In genomic region chr20:1904160-1904559, GRCh38 we compare ENCODE assay signal across 16 cellular contexts. TPM values are rescaled to one million over a fixed set of nuclear protein-coding genes. Genes with fewer than 3 reads are reported as not detected.
DNase-seq lines count a peak whose midpoint lies in the region; ATAC-seq, FAIRE-seq and TF ChIP-seq lines count a peak whose summit lies in the region.
"Had no signal": no experiment of that assay in that cellular context is flagged by ENCODE, and none has a peak within 500 bp of the region (broad histone marks: within the 10 kb centered on the region; RNA-seq: fewer than 3 reads in every experiment).

No MANE protein-coding gene starts in this region.

- peaks cover 8% of the 10 kb centered on the region for H3K4me1 Mint-ChIP-seq in astrocyte (ENCODE audit: low read depth, unreplicated experiment)

- H3K4me3 ChIP-seq in NB4 (ENCODE audit: low read depth, low read length) = no peak overlapping the region
- H3K4me3 ChIP-seq in astrocyte (ENCODE audit: insufficient read depth, low read depth, low read length) = no peak overlapping the region

- no peak for FAIRE-seq in astrocyte (lab: Jason Lieb, UNC)
- FAIRE-seq: A204.1, GM18507, HTR-8/SVneo had no signal

- H3K4me2 ChIP-seq in astrocyte (ENCODE audit: low read length) = no peak overlapping the region

- H4K20me1 ChIP-seq in astrocyte (ENCODE audit: insufficient read depth, low read length) = peaks cover 90% of the 10 kb centered on the region

- no peak overlapping the region for H2AFZ ChIP-seq in astrocyte (ENCODE audit: low read depth, low read length)

- H3K36me3 ChIP-seq in astrocyte (ENCODE audit: insufficient read depth, low read length) = no peaks in the 10 kb centered on the region

- H3K4me3 Mint-ChIP-seq in astrocyte (ENCODE audit: unreplicated experiment) = no peak overlapping the region
- H3K4me3 Mint-ChIP-seq: B cell; CD4-positive, alpha-beta memory T cell had no signal

- peaks cover 63% of the 10 kb centered on the region for H3K79me2 ChIP-seq in astrocyte (ENCODE audit: insufficient read depth, low read length)

- no peaks in the 10 kb centered on the region for H3K27me3 ChIP-seq in astrocyte (ENCODE audit: insufficient read depth, low read length)
- no peaks in the 10 kb centered on the region for H3K27me3 ChIP-seq in layer of hippocampus (ENCODE audit: control insufficient read depth, insufficient read depth, low read length)

- H3K9me3 Mint-ChIP-seq in astrocyte (ENCODE audit: unreplicated experiment) = no peaks in the 10 kb centered on the region
- H3K9me3 Mint-ChIP-seq: CD4-positive, alpha-beta memory T cell had no signal

- TF ChIP-seq POLR2A in NB4 (IDR thresholded peaks at IDR 0.05; ENCODE audit: extremely low read depth, insufficient read length) = no peak

- no peak overlapping the region for H3K27ac ChIP-seq in astrocyte (ENCODE audit: low read depth, low read length)
- H3K27ac ChIP-seq in layer of hippocampus (ENCODE audit: low read depth, low read length) = peak overlapping the region; percentile 35
- peak overlapping the region; percentile 49 for H3K27ac ChIP-seq in substantia nigra (ENCODE audit: low read depth, low read length, poor library complexity, severe bottlenecking)

- no peaks in the 10 kb centered on the region for H3K27me3 Mint-ChIP-seq in astrocyte (ENCODE audit: low read depth, unreplicated experiment)
- H3K27me3 Mint-ChIP-seq: B cell had no signal

- no peaks in the 10 kb centered on the region for H3K9me3 ChIP-seq in astrocyte (ENCODE audit: insufficient read depth, low read depth, low read length)

- no peak for ATAC-seq in GM18498 (IDR thresholded peaks at IDR 0.05; ENCODE audit: unreplicated experiment)

- TF ChIP-seq CTCF in NB4 (IDR thresholded peaks at IDR 0.05; ENCODE audit: low read depth, low read length) (no peak), astrocyte (IDR thresholded peaks at IDR 0.05; ENCODE audit: insufficient read depth, low read depth, low read length) (no peak)

- H3K27ac Mint-ChIP-seq in astrocyte (ENCODE audit: unreplicated experiment) = no peak overlapping the region
- H3K27ac Mint-ChIP-seq: B cell; CD4-positive, alpha-beta memory T cell had no signal

- no peak overlapping the region for H3K9ac ChIP-seq in astrocyte (ENCODE audit: low read length)

- peaks cover 31% of the 10 kb centered on the region for H3K36me3 Mint-ChIP-seq in astrocyte (ENCODE audit: low read depth, unreplicated experiment)
- H3K36me3 Mint-ChIP-seq: CD4-positive, alpha-beta memory T cell had no signal

- DNase-seq in NB4 (ENCODE audit: low read depth) = peak; percentile 42
- DNase-seq in astrocyte (ENCODE audit: low read depth) = peak; percentile 24
- DNase-seq in substantia nigra (lab: John Stamatoyannopoulos, UW) = peak in 1 of 49 donors; percentile 58
- DNase-seq in superior temporal gyrus (ENCODE audit: extremely low spot score) = no peak
- no peak for DNase-seq in T1000 (lab: John Stamatoyannopoulos, UW)
- DNase-seq: C1 segment of cervical spinal cord; CD4-positive, alpha-beta memory T cell; COR-L47; GF-D8; HCEC 1CT had no signal

- peaks cover 12% of the 10 kb centered on the region for H3K4me1 ChIP-seq in astrocyte (ENCODE audit: insufficient read depth, low read length)

RNA-seq across cellular contexts. Expression of gene SIRPA, which starts 9.0 kb away (rescaled TPM):
- 35.5 and 52.4 TPM in 2 replicates for total RNA-seq in astrocyte

Comparison
In these comparisons a context has a peak if more than half of its experiments do, and no peak if none do; other contexts are left out.
1. DNase-seq: peak in NB4 (single experiment) and astrocyte (single experiment); none in superior temporal gyrus (single experiment) and T1000 (single experiment).